ENCODE assay signal across 8 cellular contexts in genomic region chr12:2958432-2959193, GRCh38. TPM values are rescaled to one million over a fixed set of nuclear protein-coding genes. Genes with fewer than 3 reads are reported as not detected.
DNase-seq lines count a peak whose midpoint lies in the region; ATAC-seq, FAIRE-seq and TF ChIP-seq lines count a peak whose summit lies in the region.

No MANE protein-coding gene starts in this region.

- H3K36me3 ChIP-seq in iPS-20b (ENCODE audit: insufficient read depth, low read depth, low read length) (no peaks in the 10 kb centered on the region), spleen (no peaks in the 10 kb centered on the region)

- H3K4me2 ChIP-seq in A549: peak overlapping the region; percentile 74

- peaks cover 20% of the 10 kb centered on the region for H3K27me3 ChIP-seq in iPS-20b (ENCODE audit: insufficient read depth, low read length)
- H3K27me3 ChIP-seq in spleen (replicated peaks in 1 of 7): peaks cover 0 to 68% (median 24%) of the 10 kb centered on the region in 7 donors

- H3K4me3 ChIP-seq in A549: peak overlapping the region; percentile 86
- H3K4me3 ChIP-seq in astrocyte of the cerebellum (ENCODE audit: low read depth, low read length): peak overlapping the region; percentile 64
- peak overlapping the region; percentile 72 for H3K4me3 ChIP-seq in iPS-20b (ENCODE audit: low read length)
- peak overlapping the region; percentile 18 to 73 (median 52) for H3K4me3 ChIP-seq in spleen

- TF ChIP-seq EP300 in A549 (IDR thresholded peaks at IDR 0.05): no peak

- no peak for FAIRE-seq in A549 (lab: Jason Lieb, UNC)

- H3K4me1 ChIP-seq in A549 (peaks cover 28% of the 10 kb centered on the region), iPS-20b (ENCODE audit: insufficient read depth, low read length) (peaks cover 24% of the 10 kb centered on the region), spleen (peaks cover 8 to 64% (median 32%) of the 10 kb centered on the region in 6 donors)

- POLR2A ChIA-PET in A549 (lab: Yijun Ruan, JAX): interaction anchor here (1.0 to 1.3 kb wide), 3 partner anchors 9 to 68 kb away, joined by 3 to 5 read pairs (median 4); partner anchors contain the start of gene TULP3

- no peak for TF ChIP-seq RAD21 in A549 (conservative IDR thresholded peaks at IDR 0.05 in 1 of 2, IDR thresholded peaks at IDR 0.05 in 1 of 2)

- WGBS in A549 (ENCODE audit: missing lambda C conversion rate): 0% methylated on average over 24 of the region's 48 CpGs
- WGBS in spleen, 5 donors: 1 to 2% (median 2%) methylated on average over 14 to 48 of the region's 48 CpGs

- in situ Hi-C loops in astrocyte of the cerebellum (cut with HindIII; ENCODE audit: low sequenced_read_pairs): no loop called here

- peak overlapping the region; percentile 71; the same call in 1 of the 2 replicates for H3K9ac ChIP-seq in iPS-20b (ENCODE audit: low read depth, low read length)

- peak; percentile 89 to 92 for DNase-seq in A549 (ENCODE audit: low read depth in 1 of 2, low spot score in 1 of 2)
- peak; percentile 42 for DNase-seq in GM04504 (ENCODE audit: low read depth)
- peak; percentile 73 for DNase-seq in NCI-H345 (lab: John Stamatoyannopoulos, UW)
- no peak for DNase-seq in astrocyte of the cerebellum (ENCODE audit: low read depth)
- peak; percentile 80 for DNase-seq in spleen
- no peak for DNase-seq in T-helper 9 cell

- H3K9me3 ChIP-seq in A549: no peaks in the 10 kb centered on the region
- H3K9me3 ChIP-seq in iPS-20b (ENCODE audit: insufficient read depth, low read depth, low read length): no peaks in the 10 kb centered on the region
- no peaks in the 10 kb centered on the region for H3K9me3 ChIP-seq in spleen

- H3K27ac ChIP-seq in A549 (peak overlapping the region; percentile 98 to 99), iPS-20b (ENCODE audit: low read length) (peak overlapping the region; percentile 15), spleen (peak overlapping the region; percentile 29 to 87 (median 79))

- no peak for TF ChIP-seq CTCF in A549 (IDR thresholded peaks at IDR 0.05)
- no peak for TF ChIP-seq CTCF in astrocyte of the cerebellum (IDR thresholded peaks at IDR 0.05; ENCODE audit: low read depth, low read length, missing control alignments)
- no peak for TF ChIP-seq CTCF in spleen (IDR thresholded peaks at IDR 0.05 in 8 of 11, conservative IDR thresholded peaks at IDR 0.05 in 3 of 11)

- peak; percentile 80 to 87 for ATAC-seq in A549
- ATAC-seq in HG03025 (IDR thresholded peaks at IDR 0.05; ENCODE audit: low FRiP score, unreplicated experiment): no peak

- intact Hi-C loops in spleen (cut with DNase I; ENCODE audit: low total_unique reads): no loop called here

- TF ChIP-seq POLR2A in A549 (IDR thresholded peaks at IDR 0.05; ENCODE audit: low read length) (peak; percentile 84), spleen (IDR thresholded peaks at IDR 0.05) (no peak)

- CTCF ChIA-PET in A549 (lab: Yijun Ruan, JAX): interaction anchor here (0.5 to 3.7 kb wide), 3 partner anchors 10 to 18 kb away, joined by 3 to 28 read pairs (median 4); no protein-coding TSS in a partner anchor

TF ChIP-seq in A549, 52 proteins besides CTCF, POLR2A, EP300 and RAD21 (continues in another document):
- TF ChIP-seq EHMT2 (IDR thresholded peaks at IDR 0.05; ENCODE audit: low read depth): no peak
- 0 out of 2 replicates have a peak, but pooled peaks have one; percentile 28 for TF ChIP-seq HOXB5 (CRISPR knock-in tag; IDR thresholded peaks at IDR 0.05)
- TF ChIP-seq BCL3 (IDR thresholded peaks at IDR 0.05): peak; percentile 68; the same call in 2 of the 3 replicates
- TF ChIP-seq RCOR1 (IDR thresholded peaks at IDR 0.05; ENCODE audit: low read depth, low read length): no peak
- TF ChIP-seq RFX5 (IDR thresholded peaks at IDR 0.05): no peak
- no peak for TF ChIP-seq SREBF2 (IDR thresholded peaks at IDR 0.05)
- no peak for TF ChIP-seq ZSCAN20 (CRISPR knock-in tag; IDR thresholded peaks at IDR 0.05)
- TF ChIP-seq REST (IDR thresholded peaks at IDR 0.05): no peak
- no peak for TF ChIP-seq FOSL2 (IDR thresholded peaks at IDR 0.05)
- peak; percentile 15; the same call in 1 of the 2 replicates for TF ChIP-seq FOSL2 (CRISPR knock-in tag; IDR thresholded peaks at IDR 0.05)
- 0 out of 2 replicates have a peak, but pooled peaks have one; percentile 21 for TF ChIP-seq MYC (IDR thresholded peaks at IDR 0.05; ENCODE audit: borderline replicate concordance, low read length)
- peak; percentile 60 to 63; a peak in 3 of 5 replicates for TF ChIP-seq JUN (IDR thresholded peaks at IDR 0.05)
- peak; percentile 66; the same call in 1 of the 2 replicates for TF ChIP-seq E2F6 (IDR thresholded peaks at IDR 0.05; ENCODE audit: borderline replicate concordance, low read depth)
- TF ChIP-seq GATA3 (IDR thresholded peaks at IDR 0.05; ENCODE audit: borderline replicate concordance): no peak
- no peak for TF ChIP-seq HES2 (IDR thresholded peaks at IDR 0.05)
- no peak for TF ChIP-seq CBX8 (IDR thresholded peaks at IDR 0.05)
- no peak for TF ChIP-seq NPAS2 (CRISPR knock-in tag; IDR thresholded peaks at IDR 0.05; ENCODE audit: borderline replicate concordance)
- TF ChIP-seq PHF8 (IDR thresholded peaks at IDR 0.05; ENCODE audit: borderline replicate concordance, low read depth): peak; percentile 56; the same call in 1 of the 2 replicates
- no peak for TF ChIP-seq KDM1A (IDR thresholded peaks at IDR 0.05; ENCODE audit: low read depth)
- no peak; the same call in 1 of the 2 replicates for TF ChIP-seq RARB (CRISPR knock-in tag; IDR thresholded peaks at IDR 0.05)
- TF ChIP-seq TP53 (CRISPR knock-in tag; IDR thresholded peaks at IDR 0.05): peak; percentile 72; the same call in 1 of the 2 replicates
- TF ChIP-seq FOSB (CRISPR knock-in tag; IDR thresholded peaks at IDR 0.05): no peak
- TF ChIP-seq RNF2 (IDR thresholded peaks at IDR 0.05; ENCODE audit: borderline replicate concordance, low read depth): no peak
- TF ChIP-seq CHD2 (IDR thresholded peaks at IDR 0.05; ENCODE audit: low read length, partially characterized antibody): no peak
- no peak for TF ChIP-seq TFCP2L1 (CRISPR knock-in tag; IDR thresholded peaks at IDR 0.05)
- peak; percentile 43; the same call in 1 of the 2 replicates for TF ChIP-seq HOXB13 (CRISPR knock-in tag; IDR thresholded peaks at IDR 0.05; ENCODE audit: low read depth)
- peak; percentile 52; the same call in 1 of the 2 replicates for TF ChIP-seq EHF (CRISPR knock-in tag; IDR thresholded peaks at IDR 0.05)
- TF ChIP-seq CHD4 (IDR thresholded peaks at IDR 0.05; ENCODE audit: borderline replicate concordance): no peak
- TF ChIP-seq BHLHE40 (IDR thresholded peaks at IDR 0.05; ENCODE audit: low read depth, low read length): no peak

RNA-seq across cellular contexts. Expression of gene TEAD4, which starts 0.6 kb away (rescaled TPM):
- polyA plus RNA-seq in A549 (2011; rRNA removed) (22.0 and 22.6 TPM in 2 replicates), A549 (2017; fragmentation: RNase III; extraction: RNeasy Plus Mini Kit Qiagen cat#74134 plus additional on column Dnase treatment) (31.2 to 34.9 TPM (median 31.8 TPM) in 3 replicates), spleen (10 to 100 TPM in 1 of 3 donors, 1 to 10 TPM in 2; 5.1 to 11.7 (median 5.3) TPM)
- 53.5 and 61.9 TPM in 2 replicates for polyA plus RNA-seq in A549 (2012; cell fraction: cytosol; rRNA removed)
- 78.8 and 89.6 TPM in 2 replicates for polyA plus RNA-seq in A549 (2012; cell fraction: nucleus; rRNA removed)
- polyA minus RNA-seq in A549 (2011; rRNA and poly(A)+ RNA removed): 23.9 and 31.1 TPM in 2 replicates
- 10 to 100 TPM; 14.2 to 24.2 (median 20.4) TPM for total RNA-seq in spleen

Comparison
In these comparisons a context has a peak if more than half of its experiments do, and no peak if none do; other contexts are left out.
1. DNase-seq: peak in A549 (2 of 2), GM04504 (single experiment), NCI-H345 (single experiment) and spleen (single experiment); none in astrocyte of the cerebellum (single experiment) and T-helper 9 cell (single experiment).
2. H3K27ac ChIP-seq: peak in every context shown above with its lines; median percentile 98 in A549; 79 in spleen; 15 in iPS-20b.
3. Peak in every context shown above with its lines, with median percentiles within 50 percentile points of each other: H3K4me3 ChIP-seq.